Comparison of ENCODE assay signal across 9 cellular contexts in genomic region chr10:94963901-94964300, GRCh38. TPM values are rescaled to one million over a fixed set of nuclear protein-coding genes. Genes with fewer than 3 reads are reported as not detected.
A peak's percentile ranks its signal among the peaks of the same experiment; 100 is the strongest.
DNase-seq lines count a peak whose midpoint lies in the region; ATAC-seq and TF ChIP-seq lines count a peak whose summit lies in the region.
"Had no signal": no experiment of that assay in that cellular context is flagged by ENCODE, and none has a peak within 500 bp of the region (broad histone marks: within the 10 kb centered on the region; RNA-seq: fewer than 3 reads in every experiment).

No MANE protein-coding gene starts in this region.

- peak; percentile 91 for ATAC-seq in left colon
- ATAC-seq in activated CD4-positive, alpha-beta T cell treated with anti-CD3 and anti-CD28 coated beads for 36 hours = no peak

- no peaks in the 10 kb centered on the region for H3K27me3 Mint-ChIP-seq in activated CD4-positive, alpha-beta T cell treated with anti-CD3 and anti-CD28 coated beads for 36 hours

- no peak overlapping the region for H3K27ac Mint-ChIP-seq in activated CD4-positive, alpha-beta T cell treated with anti-CD3 and anti-CD28 coated beads for 36 hours

- intact Hi-C loops in left colon (cut with DNase I, micrococcal nuclease) = no loop called here
- intact Hi-C loops in activated CD4-positive, alpha-beta T cell treated with anti-CD3 and anti-CD28 coated beads for 36 hours (cut with DNase I, micrococcal nuclease) = no loop called here
- intact Hi-C loops in esophagus squamous epithelium (cut with DNase I) = no loop called here

- POLR2A ChIA-PET in activated CD4-positive, alpha-beta T cell treated with anti-CD3 and anti-CD28 coated beads for 36 hours (lab: Charles Lee) = interaction anchor here (0.5 kb wide), 1 partner anchor 39 kb away, joined by 9 read pairs; no protein-coding TSS in a partner anchor

- no peaks in the 10 kb centered on the region for H3K9me3 Mint-ChIP-seq in activated CD4-positive, alpha-beta T cell treated with anti-CD3 and anti-CD28 coated beads for 36 hours (ENCODE audit: low read depth)

- no peaks in the 10 kb centered on the region for H3K9me3 ChIP-seq in esophagus squamous epithelium

- peak in 3 of 6 experiments; percentile 18 to 51 (median 32) for TF ChIP-seq CTCF in esophagus squamous epithelium (IDR thresholded peaks at IDR 0.05)

- no peak for TF ChIP-seq POLR2A in esophagus squamous epithelium (IDR thresholded peaks at IDR 0.05)

- H3K36me3 ChIP-seq in H7 (replicated peaks; ENCODE audit: control insufficient read depth, insufficient read depth, low read length) (no peaks in the 10 kb centered on the region), esophagus squamous epithelium (no peaks in the 10 kb centered on the region)

- H3K4me1 Mint-ChIP-seq in activated CD4-positive, alpha-beta T cell treated with anti-CD3 and anti-CD28 coated beads for 36 hours = no peaks in the 10 kb centered on the region

- no peak overlapping the region for H3K27ac ChIP-seq in esophagus squamous epithelium

- WGBS in esophagus squamous epithelium, 2 donors = 0 to 9% methylated on average over 1 of the region's 1 CpG

- H3K36me3 Mint-ChIP-seq in activated CD4-positive, alpha-beta T cell treated with anti-CD3 and anti-CD28 coated beads for 36 hours (ENCODE audit: low read depth) = no peaks in the 10 kb centered on the region

- H3K4me3 ChIP-seq in H7 (ENCODE audit: insufficient read depth, low read depth, low read length) (no peak overlapping the region), esophagus squamous epithelium (no peak overlapping the region)

- CTCF ChIA-PET in activated CD4-positive, alpha-beta T cell treated with anti-CD3 and anti-CD28 coated beads for 36 hours (lab: Charles Lee) = interaction anchor here (0.6 to 1.0 kb wide), 3 partner anchors 80 to 1033 kb away, joined by 3 read pairs; no protein-coding TSS in a partner anchor

- H3K4me3 Mint-ChIP-seq in activated CD4-positive, alpha-beta T cell treated with anti-CD3 and anti-CD28 coated beads for 36 hours = no peak overlapping the region

- H3K4me1 ChIP-seq in esophagus squamous epithelium = no peaks in the 10 kb centered on the region

- DNase-seq in GM03348 (ENCODE audit: low spot score) (peak; percentile 30), H7 (peak; percentile 23), NCI-H1048 (lab: John Stamatoyannopoulos, UW) (peak; percentile 5), amniotic epithelial cell (ENCODE audit: low read depth) (peak; percentile 11), left colon (no peak), esophagus squamous epithelium (lab: John Stamatoyannopoulos, UW) (no peak), NCI-H524 treated with DMSO at 0.1 percent for 48 hours (lab: John Stamatoyannopoulos, UW) (no peak)
- no peak for DNase-seq in activated CD4-positive, alpha-beta T cell treated with anti-CD3 and anti-CD28 coated beads for 36 hours

- no peaks in the 10 kb centered on the region for H3K27me3 ChIP-seq in H7 (ENCODE audit: control insufficient read depth, insufficient read depth, low read length)
- H3K27me3 ChIP-seq in esophagus squamous epithelium = no peaks in the 10 kb centered on the region

RNA-seq across cellular contexts. Expression of gene CYP2C9, which starts 25.4 kb away (rescaled TPM):
- not detected in 2 replicates for total RNA-seq in H7 (2014; rRNA removed; shearing (Covaris generic))
- total RNA-seq in left colon (1 to 10 TPM in 1 of 2 donors, under 1 TPM in 1; 0.67 to 7.1 TPM), esophagus squamous epithelium (1 to 10 TPM in 3 of 4 donors, not detected in 1; 3.7 to 5.1 (median 4.8) TPM)
- not detected for total RNA-seq in activated CD4-positive, alpha-beta T cell treated with anti-CD3 and anti-CD28 coated beads for 36 hours
- total RNA-seq: pulmonary artery endothelial cell had no signal

Comparison
In these comparisons a context has a peak if more than half of its experiments do, and no peak if none do; other contexts are left out.
1. DNase-seq: peak in GM03348 (single experiment), H7 (single experiment), NCI-H1048 (single experiment) and amniotic epithelial cell (single experiment); none in left colon (0 of 2), activated CD4-positive, alpha-beta T cell treated with anti-CD3 and anti-CD28 coated beads for 36 hours (single experiment), esophagus squamous epithelium (single experiment) and NCI-H524 treated with DMSO at 0.1 percent for 48 hours (single experiment).